6 cellular contexts compared by ENCODE assay signal in the genomic region with DNA sequence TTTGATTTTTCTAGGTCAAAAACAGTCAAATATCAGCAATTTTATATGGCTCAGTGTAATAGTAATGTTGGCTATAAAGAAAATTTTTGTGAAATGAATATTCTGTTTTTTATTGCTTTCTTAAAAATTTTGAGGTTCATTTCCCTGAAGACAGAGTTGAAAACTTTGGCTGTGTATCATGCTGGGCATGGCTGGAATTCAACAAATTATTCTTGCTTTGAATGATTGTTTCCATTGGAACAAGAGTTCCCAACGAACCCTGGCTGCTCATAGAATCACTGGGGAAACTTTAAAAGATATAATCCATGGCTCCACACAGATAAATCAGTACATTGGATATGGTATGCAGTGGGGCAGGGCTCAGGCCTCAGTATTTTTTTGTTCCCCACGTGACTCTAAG.
"Had no signal": no experiment of that assay in that cellular context is flagged by ENCODE, and none has a peak within 500 bp of the region (broad histone marks: within the 10 kb centered on the region; RNA-seq: fewer than 3 reads in every experiment).

No MANE protein-coding gene starts in this region.

- DNase-seq: GM23248, GOT3, H7, HFFc6, IMR-90 had no signal

- H3K9me3 ChIP-seq: HAP-1 had no signal

- H3K4me3 ChIP-seq: GM23248, HAP-1 had no signal

- H3K36me3 ChIP-seq: HAP-1 had no signal

- H3K27ac ChIP-seq: GM23248 had no signal
